9 cellular contexts compared by ENCODE assay signal in genomic region chr13:98162935-98163334, GRCh38. TPM values are rescaled to one million over a fixed set of nuclear protein-coding genes. Genes with fewer than 3 reads are reported as not detected.
"Had no signal": no experiment of that assay in that cellular context is flagged by ENCODE, and none has a peak within 500 bp of the region (broad histone marks: within the 10 kb centered on the region; RNA-seq: fewer than 3 reads in every experiment).

No MANE protein-coding gene starts in this region.

- H3K27ac Mint-ChIP-seq: IgD-negative memory B cell had no signal

- H3K4me3 Mint-ChIP-seq: IgD-negative memory B cell had no signal

- H3K9me3 ChIP-seq: HAP-1 had no signal

- H3K27me3 Mint-ChIP-seq: IgD-negative memory B cell had no signal

- H3K4me1 Mint-ChIP-seq: IgD-negative memory B cell had no signal

- ATAC-seq: HCT116 had no signal

- FAIRE-seq: HTR-8/SVneo had no signal

- H3K36me3 Mint-ChIP-seq: IgD-negative memory B cell had no signal

- DNase-seq: GOT3, H7, KBM-7 had no signal

- H3K36me3 ChIP-seq: HAP-1 had no signal

- H3K4me3 ChIP-seq: HAP-1 had no signal

RNA-seq across cellular contexts. Expression of gene RNF113B, which starts 14.1 kb away (rescaled TPM):
- total RNA-seq: H4, H7, HT-29 had no signal
- polyA plus RNA-seq: IgD-negative memory B cell had no signal
